Comparison of ENCODE assay signal across 8 cellular contexts in genomic region chr4:40662962-40663604, GRCh38. TPM values are rescaled to one million over a fixed set of nuclear protein-coding genes. Genes with fewer than 3 reads are reported as not detected.
A peak's percentile ranks its signal among the peaks of the same experiment; 100 is the strongest.
DNase-seq lines count a peak whose midpoint lies in the region; ATAC-seq and TF ChIP-seq lines count a peak whose summit lies in the region.

No MANE protein-coding gene starts in this region.

- peak overlapping the region; percentile 33 for H3K4me3 Mint-ChIP-seq in progenitor cell of endocrine pancreas (ENCODE audit: low read depth)

- H3K4me1 Mint-ChIP-seq in progenitor cell of endocrine pancreas (ENCODE audit: low read depth) = peaks cover 16% of the 10 kb centered on the region

- no peak for TF ChIP-seq CTCF in progenitor cell of endocrine pancreas (IDR thresholded peaks at IDR 0.05; ENCODE audit: unreplicated experiment)

- H3K27me3 Mint-ChIP-seq in progenitor cell of endocrine pancreas = no peaks in the 10 kb centered on the region

- H3K27ac Mint-ChIP-seq in progenitor cell of endocrine pancreas = peak overlapping the region; percentile 96

- intact Hi-C loops in Right ventricle myocardium inferior (cut with DNase I) = no loop called here

- no peaks in the 10 kb centered on the region for H3K36me3 Mint-ChIP-seq in progenitor cell of endocrine pancreas (ENCODE audit: insufficient read depth)

- DNase-seq in DMS 273 (lab: John Stamatoyannopoulos, UW; ENCODE audit: unreplicated experiment) = peak; percentile 7
- DNase-seq in DMS 273 treated with DMSO at 0.1 percent for 48 hours (lab: John Stamatoyannopoulos, UW) = no peak
- peak; percentile 81 to 86 for DNase-seq in NCI-H187 (lab: John Stamatoyannopoulos, UW)
- peak; percentile 77 for DNase-seq in astrocyte of the hippocampus (ENCODE audit: low read depth, low spot score)
- DNase-seq in progenitor cell of endocrine pancreas (ENCODE audit: low spot score, unreplicated experiment) = no peak
- no peak for DNase-seq in Right ventricle myocardium inferior (ENCODE audit: missing footprints)
- DNase-seq in inferior parietal cortex (ENCODE audit: extremely low spot score) = no peak

- ATAC-seq in HG02571 (IDR thresholded peaks at IDR 0.05; ENCODE audit: unreplicated experiment) (peak; percentile 80), Right ventricle myocardium inferior (no peak)

- H3K9me3 Mint-ChIP-seq in progenitor cell of endocrine pancreas (ENCODE audit: low read depth) = no peaks in the 10 kb centered on the region

RNA-seq across cellular contexts. Expression of gene RBM47, which starts 33.4 kb away (rescaled TPM):
- total RNA-seq in progenitor cell of endocrine pancreas = 64.3 and 64.8 TPM in 2 replicates
- 4.7 TPM for total RNA-seq in Right ventricle myocardium inferior

Comparison
In these comparisons a context has a peak if more than half of its experiments do, and no peak if none do; other contexts are left out.
1. DNase-seq: peak in DMS 273 (single experiment), NCI-H187 (2 of 2) and astrocyte of the hippocampus (single experiment); none in DMS 273 treated with DMSO at 0.1 percent for 48 hours (single experiment), progenitor cell of endocrine pancreas (single experiment), Right ventricle myocardium inferior (single experiment) and inferior parietal cortex (single experiment).
2. RNA of gene RBM47, which starts 33.4 kb away (total RNA-seq): 64.3 to 64.8 TPM in progenitor cell of endocrine pancreas; 4.7 TPM in Right ventricle myocardium inferior (single experiment); every median in the first group is over 10 times any median in the second.